Comparison of ENCODE assay signal across 8 cellular contexts in the genomic region with DNA sequence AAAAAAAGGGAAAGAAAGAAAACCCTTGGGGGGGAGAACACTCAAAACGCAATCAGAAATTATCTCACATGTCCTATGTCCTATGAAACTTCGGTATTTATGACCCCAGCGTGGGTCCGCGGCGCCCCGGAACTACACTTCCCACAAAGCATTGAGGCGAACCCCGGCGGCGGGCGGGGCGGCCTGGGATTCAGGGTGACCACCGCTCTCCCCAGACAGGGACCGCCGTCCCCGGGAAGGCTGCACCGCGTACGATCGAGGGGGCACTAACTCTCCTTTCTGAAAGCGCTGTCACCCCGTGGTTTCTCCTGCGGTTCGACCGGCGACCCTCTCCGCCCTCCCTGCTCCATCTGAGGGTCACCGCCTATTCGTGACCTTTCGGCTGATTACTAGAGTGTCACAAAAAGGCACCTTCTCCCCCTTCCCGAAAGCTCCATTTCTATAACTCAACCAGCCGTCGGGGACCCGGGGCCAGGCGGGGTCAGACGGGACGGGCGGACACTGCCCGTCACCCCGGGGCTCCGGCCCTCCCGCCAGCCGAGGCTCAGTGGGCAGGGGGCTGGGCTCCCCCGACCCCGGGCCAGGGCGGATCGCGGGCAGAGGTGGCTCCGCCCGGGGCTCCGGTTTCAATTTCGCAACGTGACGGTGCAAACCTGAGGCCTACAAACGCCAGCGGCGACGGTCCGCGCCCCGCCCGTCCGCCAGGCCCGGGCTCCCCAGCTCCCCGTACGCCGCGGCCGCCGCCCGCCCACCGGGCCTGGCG. TPM values are rescaled to one million over a fixed set of nuclear protein-coding genes. Genes with fewer than 3 reads are reported as not detected.
A peak's percentile ranks its signal among the peaks of the same experiment; 100 is the strongest.
DNase-seq lines count a peak whose midpoint lies in the region; ATAC-seq and TF ChIP-seq lines count a peak whose summit lies in the region.

No MANE protein-coding gene starts in this region.

- DNase-seq in DMS153 treated with DMSO at 0.1 percent for 48 hours (lab: John Stamatoyannopoulos, UW; ENCODE audit: unreplicated experiment) (peak; percentile 45), DMS153 (lab: John Stamatoyannopoulos, UW) (no peak), NCI-H1436 treated with DMSO at 0.1 percent for 48 hours (lab: John Stamatoyannopoulos, UW) (peak; percentile 34), WERI-Rb-1 (peak; percentile 79), mammary epithelial cell (peak; percentile 52), immature natural killer cell (peak; percentile 70 to 73 (median 70)), smooth muscle cell of the brain vasculature (ENCODE audit: low read depth, low spot score) (peak; percentile 24)

- CTCF ChIA-PET in mammary epithelial cell (lab: Charles Lee; ENCODE audit: low non-redundant PET), result no interaction called here

- H3K4me2 ChIP-seq in mammary epithelial cell (ENCODE audit: insufficient read depth, low read depth, low read length), result peak overlapping the region; percentile 87

- peak overlapping the region; percentile 86 for H3K9ac ChIP-seq in mammary epithelial cell (ENCODE audit: insufficient read depth, low read length)

- peak overlapping the region; percentile 98 for H2AFZ ChIP-seq in mammary epithelial cell (ENCODE audit: low read depth, low read length)

- H3K4me1 Mint-ChIP-seq in immature natural killer cell, result peaks cover 28 to 42% of the 10 kb centered on the region in 2 donors

- peak; percentile 53 for ATAC-seq in HG02763 (IDR thresholded peaks at IDR 0.05; ENCODE audit: unreplicated experiment)

- H4K20me1 ChIP-seq in mammary epithelial cell (ENCODE audit: insufficient read depth, low read length), result peaks cover 5% of the 10 kb centered on the region

- H3K27me3 ChIP-seq in WERI-Rb-1 (ENCODE audit: insufficient read depth, low read depth, severe bottlenecking) (no peaks in the 10 kb centered on the region), mammary epithelial cell (ENCODE audit: insufficient read depth, low read length) (no peaks in the 10 kb centered on the region)

- peak overlapping the region; percentile 68 to 93 (median 86) for H3K27ac Mint-ChIP-seq in immature natural killer cell

- dilution Hi-C loops in mammary epithelial cell (cut with HindIII; ENCODE audit: low sequenced_read_pairs), result no loop called here

- peaks cover 6% of the 10 kb centered on the region for H3K4me1 ChIP-seq in mammary epithelial cell (ENCODE audit: insufficient read depth, low read length)

- no peak for TF ChIP-seq CTCF in WERI-Rb-1 (IDR thresholded peaks at IDR 0.05; ENCODE audit: low read depth, low read length)
- TF ChIP-seq CTCF in mammary epithelial cell (conservative IDR thresholded peaks at IDR 0.05 in 1 of 2, IDR thresholded peaks at IDR 0.05 in 1 of 2; ENCODE audit: extremely low read depth in 1 of 2, insufficient read depth in 1 of 2, low read depth in 1 of 2, low read length in 2 of 2), result no peak

- H3K36me3 ChIP-seq in WERI-Rb-1 (no peaks in the 10 kb centered on the region), mammary epithelial cell (ENCODE audit: insufficient read depth, low read length) (no peaks in the 10 kb centered on the region)

- H3K27ac ChIP-seq in WERI-Rb-1 (peak overlapping the region; percentile 94), mammary epithelial cell (ENCODE audit: insufficient read depth, low read depth, low read length) (peak overlapping the region; percentile 92)

- H3K4me3 Mint-ChIP-seq in immature natural killer cell, result peak overlapping the region; percentile 83 to 93 (median 89)

- no peaks in the 10 kb centered on the region for H3K9me3 Mint-ChIP-seq in immature natural killer cell

- peaks cover 0 to 12% (median 8%) of the 10 kb centered on the region in 3 donors for H3K27me3 Mint-ChIP-seq in immature natural killer cell (ENCODE audit: low read depth in 3 of 3)

- H3K9me3 ChIP-seq in WERI-Rb-1 (ENCODE audit: severe bottlenecking) (no peaks in the 10 kb centered on the region), mammary epithelial cell (replicated peaks; ENCODE audit: insufficient read depth, low read length) (no peaks in the 10 kb centered on the region)

- in situ Hi-C loops in mammary epithelial cell (cut with MboI; ENCODE audit: low sequenced_read_pairs in 2 of 2), result no loop called here

- H3K4me3 ChIP-seq in WERI-Rb-1 (ENCODE audit: low read depth, low read length), result peak overlapping the region; percentile 90
- H3K4me3 ChIP-seq in mammary epithelial cell (replicated peaks in 1 of 3; ENCODE audit: insufficient read depth in 1 of 3, low read depth in 2 of 3, low read length in 3 of 3), result peak overlapping the region; percentile 95 to 98 (median 96)

- H3K36me3 Mint-ChIP-seq in immature natural killer cell, result no peaks in the 10 kb centered on the region

- 3% methylated on average over 22 of the region's 74 CpGs for WGBS in mammary epithelial cell (ENCODE audit: low coverage, missing lambda C conversion rate)

- TSS peak; percentile 47 for BruUV-seq in mammary epithelial cell (replicated peaks; lab: Mats Ljungman, UMichigan)

- H3K79me2 ChIP-seq in mammary epithelial cell (ENCODE audit: insufficient read depth, low read length), result peaks cover 60% of the 10 kb centered on the region

- intact Hi-C loops in mammary epithelial cell (cut with micrococcal nuclease), result no loop called here

RNA-seq across cellular contexts. Expression of a gene that starts 1.3 kb away (rescaled TPM):
- total RNA-seq in mammary epithelial cell, result 10 to 100 TPM; 87.2 to 96.3 TPM
- 26.1 TPM for polyA plus RNA-seq in mammary epithelial cell
- polyA minus RNA-seq in mammary epithelial cell, result 186 TPM
- polyA plus RNA-seq in immature natural killer cell, result 10 to 100 TPM in 2 of 3 donors, 1 to 10 TPM in 1; 7.0 to 12.6 (median 10.4) TPM

RNA-seq across cellular contexts. Expression of a gene that starts 42.1 kb away (rescaled TPM):
- 1 to 10 TPM; 2.1 to 5.7 TPM for total RNA-seq in mammary epithelial cell
- polyA plus RNA-seq in mammary epithelial cell, result 0.58 TPM
- polyA minus RNA-seq in mammary epithelial cell, result 7.5 TPM
- polyA plus RNA-seq in immature natural killer cell, result 1 to 10 TPM; 1.2 to 2.7 (median 2.1) TPM
